In the genomic region with DNA sequence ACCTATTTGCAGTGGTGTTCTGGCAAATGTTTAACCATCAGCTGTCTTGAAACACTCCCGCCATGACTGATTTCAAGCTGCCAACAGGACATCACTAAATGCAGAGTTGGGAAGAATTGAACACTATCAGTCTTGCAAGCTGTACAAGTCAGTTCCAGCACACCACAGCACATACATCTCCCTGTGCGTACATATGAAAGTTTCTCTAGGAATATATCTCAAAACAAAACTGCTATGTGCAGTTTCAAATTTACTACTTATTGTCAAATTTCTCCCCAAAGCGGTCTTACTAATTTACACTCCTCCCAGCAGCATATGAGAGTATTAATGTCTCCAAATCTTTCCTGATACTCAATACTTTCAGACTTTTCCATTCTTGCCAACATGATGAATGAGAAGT, we compare ENCODE assay signal across 17 cellular contexts. TPM values are rescaled to one million over a fixed set of nuclear protein-coding genes. Genes with fewer than 3 reads are reported as not detected.
DNase-seq lines count a peak whose midpoint lies in the region; ATAC-seq, FAIRE-seq and TF ChIP-seq lines count a peak whose summit lies in the region.
"Had no signal": no experiment of that assay in that cellular context is flagged by ENCODE, and none has a peak within 500 bp of the region (broad histone marks: within the 10 kb centered on the region; RNA-seq: fewer than 3 reads in every experiment).

No MANE protein-coding gene starts in this region.

- H3K9ac ChIP-seq in IMR-90 (ENCODE audit: low read depth, low read length), result no peak overlapping the region
- H3K9ac ChIP-seq: BLaER1 had no signal

- H3K4me1 Mint-ChIP-seq in activated CD4-positive, alpha-beta T cell treated with anti-CD3 and anti-CD28 coated beads for 36 hours, result peaks cover 6% of the 10 kb centered on the region
- no peaks in the 10 kb centered on the region for H3K4me1 Mint-ChIP-seq in activated CD4-positive, alpha-beta T cell treated with anti-CD3 and anti-CD28 coated beads, Interleukin-2, amount 10 ng/mL, durations not matched to agents 24 days and 14 days
- no peaks in the 10 kb centered on the region for H3K4me1 Mint-ChIP-seq in stimulated activated effector memory CD8-positive, alpha-beta T cell treated with anti-CD3 and anti-CD28 coated beads, Interleukin-12 subunit alpha, Interleukin-12 subunit beta, amount 100 ng/mL, for 72 hours
- H3K4me1 Mint-ChIP-seq: CD8-positive, alpha-beta memory T cell; GM23338 had no signal

- H4K91ac ChIP-seq in IMR-90 (ENCODE audit: insufficient read depth, low read depth, low read length), result no peak overlapping the region

- no peaks in the 10 kb centered on the region for H3K9me3 Mint-ChIP-seq in activated CD4-positive, alpha-beta T cell treated with anti-CD3 and anti-CD28 coated beads for 36 hours (ENCODE audit: low read depth)
- H3K9me3 Mint-ChIP-seq in activated CD4-positive, alpha-beta T cell treated with anti-CD3 and anti-CD28 coated beads, Interleukin-2, amount 10 ng/mL, durations not matched to agents 24 days and 14 days, result no peaks in the 10 kb centered on the region
- no peaks in the 10 kb centered on the region for H3K9me3 Mint-ChIP-seq in stimulated activated effector memory CD8-positive, alpha-beta T cell treated with anti-CD3 and anti-CD28 coated beads, Interleukin-12 subunit alpha, Interleukin-12 subunit beta, amount 100 ng/mL, for 72 hours
- H3K9me3 Mint-ChIP-seq: CD8-positive, alpha-beta memory T cell; GM23338 had no signal

- 0 out of 2 replicates have a peak overlapping the region, but pooled peaks have one; percentile 4 for H2AK5ac ChIP-seq in IMR-90 (ENCODE audit: low read depth, low read length)

- H3K27me3 Mint-ChIP-seq in activated CD4-positive, alpha-beta T cell treated with anti-CD3 and anti-CD28 coated beads for 36 hours, result peaks cover 24% of the 10 kb centered on the region
- H3K27me3 Mint-ChIP-seq in activated CD4-positive, alpha-beta T cell treated with anti-CD3 and anti-CD28 coated beads, Interleukin-2, amount 10 ng/mL, durations not matched to agents 24 days and 14 days, result peaks cover 41% of the 10 kb centered on the region

- H2BK15ac ChIP-seq in IMR-90 (ENCODE audit: low read depth, low read length), result no peak overlapping the region

- TF ChIP-seq POLR2A in A549 (IDR thresholded peaks at IDR 0.05; ENCODE audit: low read length) (no peak), IMR-90 (IDR thresholded peaks at IDR 0.05; ENCODE audit: low read depth, low read length) (no peak)

- 80% methylated on average over 3 of the region's 3 CpGs for WGBS in A549 (ENCODE audit: missing lambda C conversion rate)
- WGBS in IMR-90 (ENCODE audit: extremely low coverage in 2 of 2, insufficient read length in 1 of 2), 2 experiments, result 100% methylated on average over 1 of the region's 3 CpGs; no CpG with 5 or more reads in 1 of the 2 experiments

- peaks cover 2% of the 10 kb centered on the region for H3K27me3 ChIP-seq in IMR-90 (ENCODE audit: control insufficient read depth, insufficient read depth, low read length)
- H3K27me3 ChIP-seq: BLaER1 had no signal

- H3K23ac ChIP-seq in IMR-90 (ENCODE audit: low read depth, low read length), result no peak overlapping the region

- no peak overlapping the region for H3K18ac ChIP-seq in IMR-90 (ENCODE audit: low read depth, low read length)

- H3K27ac ChIP-seq in A549 (peak overlapping the region; percentile 13 to 55; a peak in 3 of 6 replicates), IMR-90 (ENCODE audit: insufficient read depth, low read length) (no peak overlapping the region)
- H3K27ac ChIP-seq: 22Rv1, BLaER1, HL-60 had no signal

- no peak overlapping the region for H3K56ac ChIP-seq in IMR-90 (ENCODE audit: extremely low read depth, insufficient read depth, low read length)

- no peaks in the 10 kb centered on the region for H3K36me3 Mint-ChIP-seq in activated CD4-positive, alpha-beta T cell treated with anti-CD3 and anti-CD28 coated beads for 36 hours (ENCODE audit: low read depth)
- H3K36me3 Mint-ChIP-seq in activated CD4-positive, alpha-beta T cell treated with anti-CD3 and anti-CD28 coated beads, Interleukin-2, amount 10 ng/mL, durations not matched to agents 24 days and 14 days (ENCODE audit: low read depth), result no peaks in the 10 kb centered on the region
- H3K36me3 Mint-ChIP-seq in stimulated activated effector memory CD8-positive, alpha-beta T cell treated with anti-CD3 and anti-CD28 coated beads, Interleukin-12 subunit alpha, Interleukin-12 subunit beta, amount 100 ng/mL, for 72 hours, result no peaks in the 10 kb centered on the region
- H3K36me3 Mint-ChIP-seq: CD8-positive, alpha-beta memory T cell had no signal

- no peak overlapping the region for H2BK20ac ChIP-seq in IMR-90 (ENCODE audit: low read depth, low read length)

- TF ChIP-seq CTCF in A549 (IDR thresholded peaks at IDR 0.05) (no peak), IMR-90 (conservative IDR thresholded peaks at IDR 0.05; ENCODE audit: low read depth, low read length) (no peak), omental fat pad (IDR thresholded peaks at IDR 0.05) (no peak)

- H3K4me3 ChIP-seq in A549, result no peak overlapping the region
- H3K4me3 ChIP-seq in IMR-90 (ENCODE audit: insufficient read depth, low read depth, low read length), result no peak overlapping the region
- H3K4me3 ChIP-seq: BLaER1, GM23338 had no signal

- H3K4me2 ChIP-seq in A549, result no peak overlapping the region
- H3K4me2 ChIP-seq in IMR-90 (ENCODE audit: low read depth, low read length), result no peak overlapping the region
- H3K4me2 ChIP-seq: BLaER1, GM23338 had no signal

- no peak overlapping the region for H3K27ac Mint-ChIP-seq in activated CD4-positive, alpha-beta T cell treated with anti-CD3 and anti-CD28 coated beads for 36 hours
- H3K27ac Mint-ChIP-seq in activated CD4-positive, alpha-beta T cell treated with anti-CD3 and anti-CD28 coated beads, Interleukin-2, amount 10 ng/mL, durations not matched to agents 24 days and 14 days, result no peak overlapping the region
- H3K27ac Mint-ChIP-seq in stimulated activated effector memory CD8-positive, alpha-beta T cell treated with anti-CD3 and anti-CD28 coated beads, Interleukin-12 subunit alpha, Interleukin-12 subunit beta, amount 100 ng/mL, for 72 hours, result no peak overlapping the region
- H3K27ac Mint-ChIP-seq: CD8-positive, alpha-beta memory T cell; GM23338 had no signal

- in situ Hi-C loops in IMR-90 (cut with MboI; ENCODE audit: low sequenced_read_pairs), result no loop called here

- POLR2A ChIA-PET in activated CD4-positive, alpha-beta T cell treated with anti-CD3 and anti-CD28 coated beads for 36 hours (lab: Charles Lee), result no interaction called here
- POLR2A ChIA-PET in A549 (lab: Yijun Ruan, JAX), result no interaction called here
- POLR2A ChIA-PET in IMR-90 (lab: Charles Lee; ENCODE audit: unreplicated experiment), result no interaction called here

- H3K4ac ChIP-seq in IMR-90 (ENCODE audit: low read depth, low read length), result no peak overlapping the region

- H2BK5ac ChIP-seq in IMR-90 (ENCODE audit: low read depth, low read length, poor library complexity, severe bottlenecking), result no peak overlapping the region

- H2AK9ac ChIP-seq in IMR-90 (replicated peaks; ENCODE audit: low read depth, low read length, poor library complexity), result no peak overlapping the region

- H4K5ac ChIP-seq in IMR-90 (ENCODE audit: low read depth, low read length), result no peak overlapping the region

- intact Hi-C loops in activated CD4-positive, alpha-beta T cell treated with anti-CD3 and anti-CD28 coated beads for 36 hours (cut with DNase I, micrococcal nuclease), result loop anchor here in 1 of 2 experiments (2.0 to 5.0 kb wide), 2 partner anchors 22 to 296 kb away; no protein-coding TSS in a partner anchor
- intact Hi-C loops in activated CD4-positive, alpha-beta T cell treated with anti-CD3 and anti-CD28 coated beads, Interleukin-2, amount 10 ng/mL, durations not matched to agents 24 days and 14 days (cut with micrococcal nuclease), result no loop called here
- intact Hi-C loops in IMR-90 (cut with micrococcal nuclease), result no loop called here

- H2BK120ac ChIP-seq in IMR-90 (ENCODE audit: low read depth, low read length), result no peak overlapping the region

- peaks cover 44% of the 10 kb centered on the region for H3K4me1 ChIP-seq in A549
- peaks cover 12% of the 10 kb centered on the region for H3K4me1 ChIP-seq in IMR-90 (ENCODE audit: control insufficient read depth, insufficient read depth, low read length)
- H3K4me1 ChIP-seq: BLaER1, Caco-2 had no signal

- H3K4me3 Mint-ChIP-seq in activated CD4-positive, alpha-beta T cell treated with anti-CD3 and anti-CD28 coated beads for 36 hours, result no peak overlapping the region
- no peak overlapping the region for H3K4me3 Mint-ChIP-seq in activated CD4-positive, alpha-beta T cell treated with anti-CD3 and anti-CD28 coated beads, Interleukin-2, amount 10 ng/mL, durations not matched to agents 24 days and 14 days
- no peak overlapping the region for H3K4me3 Mint-ChIP-seq in stimulated activated effector memory CD8-positive, alpha-beta T cell treated with anti-CD3 and anti-CD28 coated beads, Interleukin-12 subunit alpha, Interleukin-12 subunit beta, amount 100 ng/mL, for 72 hours
- H3K4me3 Mint-ChIP-seq: CD8-positive, alpha-beta memory T cell; GM23338 had no signal

- H4K8ac ChIP-seq in IMR-90 (ENCODE audit: low read depth in 2 of 2, low read length in 2 of 2), result no peak overlapping the region; a peak in 1 of 4 replicates

- no peak for DNase-seq in activated CD4-positive, alpha-beta T cell treated with anti-CD3 and anti-CD28 coated beads for 36 hours
- DNase-seq in activated CD4-positive, alpha-beta T cell treated with anti-CD3 and anti-CD28 coated beads, Interleukin-2, amount 10 ng/mL, durations not matched to agents 24 days and 14 days, result no peak
- no peak for DNase-seq in A549 (ENCODE audit: low read depth in 1 of 2, low spot score in 1 of 2)
- DNase-seq in IMR-90, result no peak
- DNase-seq in stimulated activated effector memory CD8-positive, alpha-beta T cell treated with anti-CD3 and anti-CD28 coated beads, Interleukin-12 subunit alpha, Interleukin-12 subunit beta, amount 100 ng/mL, for 72 hours (ENCODE audit: low spot score in 2 of 2), result no peak
- DNase-seq in Kasumi-1 (lab: John Stamatoyannopoulos, UW), result no peak
- no peak for DNase-seq in omental fat pad (ENCODE audit: low spot score)
- DNase-seq: AML-193; Caco-2; CD8-positive, alpha-beta memory T cell; DND-41; GDM1; H7 had no signal

- TF ChIP-seq EP300 in A549 (IDR thresholded peaks at IDR 0.05), result no peak

- CTCF ChIA-PET in activated CD4-positive, alpha-beta T cell treated with anti-CD3 and anti-CD28 coated beads for 36 hours (lab: Charles Lee), result interaction anchor here (1.2 to 3.5 kb wide), 8 partner anchors 10 to 327 kb away, joined by 3 to 26 read pairs (median 8); no protein-coding TSS in a partner anchor
- CTCF ChIA-PET in A549 (lab: Yijun Ruan, JAX) (interaction anchor here (1.0 to 26.0 kb wide), 11 partner anchors 9 to 375 kb away, joined by 3 to 452 read pairs (median 48); no protein-coding TSS in a partner anchor), IMR-90 (lab: Yijun Ruan, JAX) (interaction anchor here (1.1 kb wide), 1 partner anchor 376 kb away, joined by 3 read pairs; no protein-coding TSS in a partner anchor)

- no peak overlapping the region for H3K14ac ChIP-seq in IMR-90 (replicated peaks; ENCODE audit: low read depth, low read length)

- no peaks in the 10 kb centered on the region for H3K36me3 ChIP-seq in IMR-90 (ENCODE audit: control insufficient read depth, insufficient read depth, low read length)
- H3K36me3 ChIP-seq: BLaER1 had no signal

- ATAC-seq in activated CD4-positive, alpha-beta T cell treated with anti-CD3 and anti-CD28 coated beads for 36 hours, result peak; percentile 88
- no peak for ATAC-seq in A549
- no peak for ATAC-seq in IMR-90 (ENCODE audit: low read depth)
- ATAC-seq in stimulated activated effector memory CD8-positive, alpha-beta T cell treated with anti-CD3 and anti-CD28 coated beads, Interleukin-12 subunit alpha, Interleukin-12 subunit beta, amount 100 ng/mL, for 72 hours, result peak; percentile 82
- ATAC-seq in omental fat pad (ENCODE audit: low FRiP score), result no peak
- ATAC-seq: GM23338 had no signal

- no peak overlapping the region for H2AFZ ChIP-seq in IMR-90 (replicated peaks; ENCODE audit: low read length, poor library complexity)

- TF ChIP-seq RAD21 in A549 (conservative IDR thresholded peaks at IDR 0.05 in 1 of 2, IDR thresholded peaks at IDR 0.05 in 1 of 2) (no peak), IMR-90 (IDR thresholded peaks at IDR 0.05; ENCODE audit: low read length) (no peak)

- H3K9me3 ChIP-seq in A549 (0 out of 3 replicates have a peak, but pooled peaks cover 6% of the 10 kb centered on the region), IMR-90 (ENCODE audit: control insufficient read depth, insufficient read depth, low read length) (no peaks in the 10 kb centered on the region)
- H3K9me3 ChIP-seq: BLaER1, Caco-2 had no signal

- no peaks in the 10 kb centered on the region for H4K20me1 ChIP-seq in IMR-90 (ENCODE audit: insufficient read depth, low read length)
- H4K20me1 ChIP-seq: BLaER1 had no signal

- FAIRE-seq in A549 (lab: Jason Lieb, UNC), result peak; percentile 18

- H3K9me1 ChIP-seq in IMR-90 (ENCODE audit: insufficient read depth, low read length), result peaks cover 18% of the 10 kb centered on the region

- no peaks in the 10 kb centered on the region for H3K79me1 ChIP-seq in IMR-90 (ENCODE audit: low read depth in 1 of 2, low read length in 2 of 2)

- BruUV-seq in IMR-90 (replicated peaks; lab: Mats Ljungman, UMichigan), result no TSS peak

- dilution Hi-C loops in IMR-90 (cut with HindIII; ENCODE audit: low sequenced_read_pairs, unreplicated experiment), result no loop called here

RNA-seq across cellular contexts. Expression of a gene that starts 30.4 kb away (rescaled TPM):
- total RNA-seq in activated CD4-positive, alpha-beta T cell treated with anti-CD3 and anti-CD28 coated beads for 36 hours, result under 1 TPM; 0.09 to 0.11 TPM
- total RNA-seq in activated CD4-positive, alpha-beta T cell treated with anti-CD3 and anti-CD28 coated beads, Interleukin-2, amount 10 ng/mL, durations not matched to agents 24 days and 14 days, result 0.09 and 0.16 TPM in 2 replicates
- polyA plus RNA-seq in A549 (2011; rRNA removed), result 2.0 and 2.4 TPM in 2 replicates
- 1.3 and 1.7 TPM in 2 replicates for polyA plus RNA-seq in A549 (2012; cell fraction: cytosol; rRNA removed)
- 1.5 and 1.8 TPM in 2 replicates for polyA plus RNA-seq in A549 (2012; cell fraction: nucleus; rRNA removed)
- 1.8 to 2.4 TPM (median 2.3 TPM) in 3 replicates for polyA plus RNA-seq in A549 (2017; fragmentation: RNase III; extraction: RNeasy Plus Mini Kit Qiagen cat#74134 plus additional on column Dnase treatment)
- polyA minus RNA-seq in A549 (2011; rRNA and poly(A)+ RNA removed), result 1.9 and 2.6 TPM in 2 replicates
- total RNA-seq in IMR-90 (2012; rRNA removed), result 9.3 and 9.7 TPM in 2 replicates
- polyA plus RNA-seq in IMR-90 (2012; rRNA removed), result 39.3 and 43.2 TPM in 2 replicates
- 29.1 and 32.4 TPM in 2 replicates for polyA plus RNA-seq in IMR-90 (2012; cell fraction: cytosol; rRNA removed)
- 24.4 and 27.5 TPM in 2 replicates for polyA plus RNA-seq in IMR-90 (2012; cell fraction: nucleus; rRNA removed; ENCODE audit: low replicate concordance)
- total RNA-seq in omental fat pad, result 10 to 100 TPM in 3 of 4 donors, 1 to 10 TPM in 1; 4.7 to 18.8 (median 13.7) TPM
- total RNA-seq: CD8-positive, alpha-beta memory T cell had no signal
- polyA plus RNA-seq: CD8-positive, alpha-beta memory T cell had no signal

Comparison
In these comparisons a context has a peak if more than half of its experiments do, and no peak if none do; other contexts are left out.
1. ATAC-seq: peak in activated CD4-positive, alpha-beta T cell treated with anti-CD3 and anti-CD28 coated beads for 36 hours (single experiment) and stimulated activated effector memory CD8-positive, alpha-beta T cell treated with anti-CD3 and anti-CD28 coated beads, Interleukin-12 subunit alpha, Interleukin-12 subunit beta, amount 100 ng/mL, for 72 hours (single experiment); none in A549 (0 of 2), IMR-90 (single experiment) and omental fat pad (single experiment).